Comparison of ENCODE assay signal across 10 cellular contexts in the genomic region with DNA sequence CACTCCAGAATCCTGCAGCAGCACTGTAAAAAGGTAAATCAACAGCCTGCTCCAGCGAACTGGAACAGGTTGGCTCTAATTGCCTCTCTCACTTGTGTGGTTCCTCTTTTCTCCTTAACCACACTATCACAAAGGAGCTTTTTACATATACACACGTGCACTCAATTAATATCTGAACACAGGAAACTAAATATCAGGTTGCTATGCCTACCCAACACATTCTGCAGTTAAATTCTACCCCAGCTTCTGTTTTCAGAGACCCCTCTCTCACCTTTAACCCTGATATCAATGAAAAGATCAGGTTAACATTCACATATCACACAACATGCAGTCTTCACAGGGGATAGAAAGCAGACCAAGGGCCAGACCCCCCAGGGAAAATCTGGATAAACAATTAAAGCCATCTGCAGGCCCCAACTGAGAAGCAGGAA.
DNase-seq lines count a peak whose midpoint lies in the region; ATAC-seq lines count a peak whose summit lies in the region.
"Had no signal": no experiment of that assay in that cellular context is flagged by ENCODE, and none has a peak within 500 bp of the region (broad histone marks: within the 10 kb centered on the region; RNA-seq: fewer than 3 reads in every experiment).

No MANE protein-coding gene starts in this region.

- ATAC-seq in GM18511 (IDR thresholded peaks at IDR 0.05; ENCODE audit: unreplicated experiment) (no peak), GM21723 (IDR thresholded peaks at IDR 0.05; ENCODE audit: unreplicated experiment) (no peak)

- DNase-seq in DMS79 (lab: John Stamatoyannopoulos, UW) (peak; percentile 53), NCI-H1092 (lab: John Stamatoyannopoulos, UW) (peak; percentile 38), RPMI8226 (peak; percentile 17), left kidney (ENCODE audit: low read depth, low spot score) (peak; percentile 83), inferior parietal cortex (ENCODE audit: extremely low spot score) (no peak)
- no peak for DNase-seq in activated CD8-positive, alpha-beta memory T cell treated with anti-CD3 and anti-CD28 coated beads, Interleukin-2, amount 50 U/mL, for 48 hours
- DNase-seq: activated gamma-delta T cell treated with Interleukin-2 at 50 U/mL for 16 hours, Calu3 had no signal

Comparison
In these comparisons a context has a peak if more than half of its experiments do, and no peak if none do; other contexts are left out.
1. DNase-seq: peak in DMS79 (single experiment), NCI-H1092 (single experiment), RPMI8226 (single experiment) and left kidney (single experiment); none in activated CD8-positive, alpha-beta memory T cell treated with anti-CD3 and anti-CD28 coated beads, Interleukin-2, amount 50 U/mL, for 48 hours (single experiment) and inferior parietal cortex (single experiment).